8 cellular contexts compared by ENCODE assay signal in the genomic region with DNA sequence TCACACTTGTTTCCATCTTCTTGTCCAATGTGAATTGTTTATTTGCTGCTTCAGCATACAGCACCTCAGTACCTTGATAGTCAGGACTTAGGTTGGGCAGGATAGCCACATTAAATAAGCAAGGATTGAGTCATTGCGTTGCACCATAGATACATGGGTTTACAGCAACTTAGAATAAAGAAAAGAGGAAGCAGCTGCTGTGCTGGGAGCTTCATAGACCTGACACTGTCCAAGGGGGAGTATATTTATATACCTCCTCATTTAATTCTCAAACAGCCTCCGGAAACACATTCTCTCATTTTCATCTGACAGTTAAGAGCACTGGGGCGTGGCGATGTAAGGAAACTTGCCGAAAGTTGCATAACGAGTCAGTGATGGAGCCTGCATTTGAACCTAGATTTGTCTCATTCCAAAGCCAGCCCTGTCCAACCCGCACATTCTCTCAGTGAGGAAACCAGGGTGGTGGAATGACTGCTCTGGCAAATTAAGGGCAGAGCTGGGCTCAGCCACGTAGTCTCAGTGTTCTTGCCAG. TPM values are rescaled to one million over a fixed set of nuclear protein-coding genes. Genes with fewer than 3 reads are reported as not detected.
A peak's percentile ranks its signal among the peaks of the same experiment; 100 is the strongest.
DNase-seq lines count a peak whose midpoint lies in the region; ATAC-seq and TF ChIP-seq lines count a peak whose summit lies in the region.

No MANE protein-coding gene starts in this region.

- POLR2A ChIA-PET in PC-9 (lab: Charles Lee; ENCODE audit: unreplicated experiment), result interaction anchor here (0.6 kb wide), 1 partner anchor 110 kb away, joined by 6 read pairs; no protein-coding TSS in a partner anchor

- H3K27me3 ChIP-seq in PC-9 (ENCODE audit: insufficient read depth, low read depth), result no peaks in the 10 kb centered on the region

- no peak overlapping the region for H2AFZ ChIP-seq in PC-9

- H3K79me2 ChIP-seq in PC-9 (ENCODE audit: low read depth), result peaks cover 94% of the 10 kb centered on the region

- peak overlapping the region; percentile 55 for H3K27ac ChIP-seq in PC-9

- no peaks in the 10 kb centered on the region for H3K27me3 Mint-ChIP-seq in osteocyte (ENCODE audit: unreplicated experiment)

- H3K9me2 ChIP-seq in PC-9 (ENCODE audit: insufficient read depth), result no peaks in the 10 kb centered on the region

- H3K4me1 ChIP-seq in PC-9 (replicated peaks; ENCODE audit: insufficient read depth), result peaks cover 24% of the 10 kb centered on the region

- H3K36me3 Mint-ChIP-seq in osteocyte (ENCODE audit: unreplicated experiment), result peaks cover 10% of the 10 kb centered on the region

- peaks cover 63% of the 10 kb centered on the region for H3F3A ChIP-seq in PC-9 (ENCODE audit: insufficient read depth, low read depth)

- peaks cover 22% of the 10 kb centered on the region for H3K4me1 Mint-ChIP-seq in osteocyte (ENCODE audit: unreplicated experiment)

- no peaks in the 10 kb centered on the region for H3K9me3 Mint-ChIP-seq in osteocyte (ENCODE audit: unreplicated experiment)

- TF ChIP-seq CTCF in PC-9 (conservative IDR thresholded peaks at IDR 0.05) (no peak), osteocyte (IDR thresholded peaks at IDR 0.05) (no peak)

- ATAC-seq in HG03025 (IDR thresholded peaks at IDR 0.05; ENCODE audit: low FRiP score, unreplicated experiment) (peak; percentile 78), GM18520 (IDR thresholded peaks at IDR 0.05; ENCODE audit: unreplicated experiment) (no peak)

- CTCF ChIA-PET in PC-9 (lab: Charles Lee), result interaction anchor here (0.6 kb wide), 3 partner anchors 36 to 355 kb away, joined by 3 to 4 read pairs (median 3); no protein-coding TSS in a partner anchor

- peak overlapping the region; percentile 32 for H3K4me2 ChIP-seq in PC-9

- intact Hi-C loops in PC-9 (cut with micrococcal nuclease; ENCODE audit: unreplicated experiment), result no loop called here

- no peak overlapping the region for H3K4me3 ChIP-seq in PC-9

- H3K27ac Mint-ChIP-seq in osteocyte (ENCODE audit: unreplicated experiment), result no peak overlapping the region

- peaks cover 9% of the 10 kb centered on the region for H4K20me1 ChIP-seq in PC-9 (ENCODE audit: insufficient read depth)

- H3K9me3 ChIP-seq in PC-9 (ENCODE audit: insufficient read depth, low read depth), result no peaks in the 10 kb centered on the region; the same call in 1 of the 2 replicates

- BruUV-seq in PC-9 (replicated peaks; lab: Mats Ljungman, UMichigan), result no TSS peak

- H3K36me3 ChIP-seq in PC-9 (ENCODE audit: low read depth), result 0 out of 2 replicates have a peak, but pooled peaks cover 12% of the 10 kb centered on the region

- peak; percentile 32 for DNase-seq in activated gamma-delta T cell treated with Interleukin-2 at 50 U/mL for 16 hours
- no peak for DNase-seq in activated gamma-delta T cell (lab: John Stamatoyannopoulos, UW)
- peak; percentile 49 to 93 for DNase-seq in PC-9
- DNase-seq in dermis blood vessel endothelial cell, result peak; percentile 50
- no peak for DNase-seq in osteocyte (ENCODE audit: extremely low spot score, unreplicated experiment)
- DNase-seq in middle frontal gyrus (ENCODE audit: extremely low spot score, low spot score), result no peak

- H3K4me3 Mint-ChIP-seq in osteocyte (ENCODE audit: unreplicated experiment), result no peak overlapping the region

RNA-seq across cellular contexts. Expression of gene UBASH3B, which starts 42.2 kb away (rescaled TPM):
- total RNA-seq in PC-9 (2021) (80.3 and 81.9 TPM in 2 replicates), dermis blood vessel endothelial cell (2.6 and 8.9 TPM in 2 replicates), osteocyte (40.9 and 43.5 TPM in 2 replicates)

Comparison
In these comparisons a context has a peak if more than half of its experiments do, and no peak if none do; other contexts are left out.
1. DNase-seq: peak in activated gamma-delta T cell treated with Interleukin-2 at 50 U/mL for 16 hours (single experiment), PC-9 (2 of 2) and dermis blood vessel endothelial cell (single experiment); none in activated gamma-delta T cell (single experiment), osteocyte (single experiment) and middle frontal gyrus (single experiment).